ENCODE assay signal across 26 cellular contexts in the genomic region with DNA sequence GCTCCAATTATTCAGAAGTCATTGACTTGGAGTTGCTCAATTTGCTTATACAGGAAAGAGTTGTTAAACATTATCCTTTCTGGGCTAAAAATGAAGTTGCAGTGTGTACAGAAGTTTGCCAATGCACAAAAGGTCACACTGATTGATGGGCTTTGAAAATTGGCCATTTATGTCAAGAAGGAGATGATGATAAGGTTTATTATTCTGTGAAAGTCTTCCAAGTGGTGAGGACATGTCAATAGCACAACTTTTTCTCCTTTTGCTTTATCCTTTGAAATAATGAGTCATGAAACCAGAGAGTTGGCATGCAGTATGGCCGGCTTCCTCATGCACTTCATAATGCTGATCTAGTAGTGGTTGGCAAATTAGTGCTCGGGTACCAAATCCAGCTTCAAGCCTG.
DNase-seq lines count a peak whose midpoint lies in the region; ATAC-seq, FAIRE-seq and TF ChIP-seq lines count a peak whose summit lies in the region.
"Had no signal": no experiment of that assay in that cellular context is flagged by ENCODE, and none has a peak within 500 bp of the region (broad histone marks: within the 10 kb centered on the region; RNA-seq: fewer than 3 reads in every experiment).

No MANE protein-coding gene starts in this region.

- H2AFZ ChIP-seq in MM.1S (ENCODE audit: low read length): no peak overlapping the region

- H3K36me3 ChIP-seq in RWPE2 (ENCODE audit: low read depth) (no peaks in the 10 kb centered on the region), MM.1S (replicated peaks; ENCODE audit: insufficient read depth, low read length) (no peaks in the 10 kb centered on the region)
- H3K36me3 ChIP-seq: neutrophil, thoracic aorta had no signal

- no peaks in the 10 kb centered on the region for H3K9me2 ChIP-seq in MM.1S (replicated peaks; ENCODE audit: insufficient read depth, low read length)

- H3K4me1 ChIP-seq in RWPE2 (ENCODE audit: insufficient read depth, poor library complexity, severe bottlenecking) (no peaks in the 10 kb centered on the region), MM.1S (ENCODE audit: low read length) (no peaks in the 10 kb centered on the region)

- H3K9me3 ChIP-seq in RWPE2 (ENCODE audit: severe bottlenecking): no peaks in the 10 kb centered on the region
- H3K9me3 ChIP-seq in MM.1S (replicated peaks; ENCODE audit: insufficient read depth, low read length): no peaks in the 10 kb centered on the region
- H3K9me3 ChIP-seq: neutrophil, thoracic aorta had no signal

- no peak overlapping the region for H3K4me2 ChIP-seq in MM.1S (ENCODE audit: low read depth, low read length)
- H3K4me2 ChIP-seq: smooth muscle cell had no signal

- no peaks in the 10 kb centered on the region for H4K20me1 ChIP-seq in MM.1S (ENCODE audit: insufficient read depth, low read length)

- no peak for TF ChIP-seq CTCF in RWPE2 (IDR thresholded peaks at IDR 0.05; ENCODE audit: poor library complexity, severe bottlenecking)
- no peak for TF ChIP-seq CTCF in fibroblast of mammary gland (conservative IDR thresholded peaks at IDR 0.05; ENCODE audit: control insufficient read depth, insufficient read depth, low read depth, low read length)
- TF ChIP-seq CTCF in MM.1S (IDR thresholded peaks at IDR 0.05; ENCODE audit: low read length): no peak

- H3K79me2 ChIP-seq in MM.1S (ENCODE audit: low read length): no peaks in the 10 kb centered on the region

- H3K9ac ChIP-seq in MM.1S (ENCODE audit: low read length): no peak overlapping the region

- ATAC-seq in RWPE2 (ENCODE audit: low read depth): peak; percentile 40; the same call in 1 of the 3 replicates

- no peaks in the 10 kb centered on the region for H3F3A ChIP-seq in MM.1S (ENCODE audit: insufficient read depth, low read length)

- no peak overlapping the region for H3K27ac ChIP-seq in RWPE2 (ENCODE audit: poor library complexity, severe bottlenecking)
- H3K27ac ChIP-seq in MM.1S (ENCODE audit: low read length): no peak overlapping the region
- H3K27ac ChIP-seq: dorsolateral prefrontal cortex, neutrophil, thoracic aorta had no signal

- H3K4me3 ChIP-seq in RWPE2 (ENCODE audit: severe bottlenecking) (no peak overlapping the region), fibroblast of mammary gland (ENCODE audit: control insufficient read depth, low read depth, low read length) (no peak overlapping the region), MM.1S (ENCODE audit: low read length) (no peak overlapping the region)
- H3K4me3 ChIP-seq: dorsolateral prefrontal cortex, smooth muscle cell, thoracic aorta had no signal

- H3K27me3 ChIP-seq in RWPE2 (ENCODE audit: insufficient read depth, poor library complexity, severe bottlenecking) (peaks cover 26% of the 10 kb centered on the region), MM.1S (replicated peaks; ENCODE audit: insufficient read depth, low read length) (no peaks in the 10 kb centered on the region)
- H3K27me3 ChIP-seq: dorsolateral prefrontal cortex, neutrophil had no signal

- DNase-seq in GM04503 (ENCODE audit: low read depth): peak; percentile 3
- DNase-seq in RWPE2 (ENCODE audit: low spot score): no peak
- peak; percentile 58 for DNase-seq in fibroblast of mammary gland (ENCODE audit: low read depth)
- DNase-seq in renal cortical epithelial cell (ENCODE audit: low read depth): peak; percentile 88
- DNase-seq in GM19239 (ENCODE audit: insufficient read length, low spot score): no peak
- no peak for DNase-seq in NCI-H187 (lab: John Stamatoyannopoulos, UW)
- DNase-seq in MM.1S: no peak
- DNase-seq in activated CD4-positive, alpha-beta T cell treated with anti-CD3 and anti-CD28 coated beads for 4 hours: no peak
- DNase-seq: activated B cell treated with CpG ODN at 0.5 μM for 24 hours; activated CD4-positive, alpha-beta memory T cell treated with anti-CD3 and anti-CD28 coated beads for 36 hours; activated effector memory CD4-positive, alpha-beta T cell treated with Interleukin-2 at 50 U/mL for 16 hours; AML-193; DMS79; dorsolateral prefrontal cortex; NCI-H1436 treated with DMSO at 0.1 percent for 48 hours; NCI-H2171 treated with DMSO at 0.1 percent for 48 hours; NCI-H774; stimulated activated CD4-positive, alpha-beta T cell treated with anti-CD3 and anti-CD28 coated beads, Interleukin-2, amount 100 ng/mL, for 48 hours; stimulated activated naive CD4-positive, alpha-beta T cell; T1000 had no signal

- no peak for FAIRE-seq in GM19239 (lab: Jason Lieb, UNC)
- FAIRE-seq: endothelial cell of umbilical vein, GM12892, keratinocyte had no signal

Comparison
In these comparisons a context has a peak if more than half of its experiments do, and no peak if none do; other contexts are left out.
1. DNase-seq: peak in GM04503 (single experiment), fibroblast of mammary gland (single experiment) and renal cortical epithelial cell (single experiment); none in RWPE2 (single experiment), GM19239 (single experiment), NCI-H187 (0 of 2), MM.1S (single experiment) and activated CD4-positive, alpha-beta T cell treated with anti-CD3 and anti-CD28 coated beads for 4 hours (0 of 2).